In genomic region chr14:61459229-61459628, GRCh38 we compare ENCODE assay signal across 24 cellular contexts.
A peak's percentile ranks its signal among the peaks of the same experiment; 100 is the strongest.
DNase-seq lines count a peak whose midpoint lies in the region; ATAC-seq and TF ChIP-seq lines count a peak whose summit lies in the region.
"Had no signal": no experiment of that assay in that cellular context is flagged by ENCODE, and none has a peak within 500 bp of the region (broad histone marks: within the 10 kb centered on the region; RNA-seq: fewer than 3 reads in every experiment).

No MANE protein-coding gene starts in this region.

- peaks cover 33% of the 10 kb centered on the region for H3K4me1 ChIP-seq in CD4-positive, CD25-positive, alpha-beta regulatory T cell (ENCODE audit: control insufficient read depth, insufficient read depth, low read length, poor library complexity, severe bottlenecking)
- peaks cover 0 to 34% (median 5%) of the 10 kb centered on the region in 4 donors for H3K4me1 ChIP-seq in stomach
- no peaks in the 10 kb centered on the region for H3K4me1 ChIP-seq in smooth muscle cell (ENCODE audit: low read depth)
- H3K4me1 ChIP-seq: ascending aorta, pancreas, tibial nerve had no signal

- no peak overlapping the region for H3K9ac ChIP-seq in smooth muscle cell (ENCODE audit: low read depth)

- intact Hi-C loops in stomach (cut with DNase I; ENCODE audit: low total_unique reads): loop anchor here (5.0 kb wide), 1 partner anchor 378 kb away; no protein-coding TSS in a partner anchor

- H3K27ac ChIP-seq in CD4-positive, CD25-positive, alpha-beta regulatory T cell (ENCODE audit: insufficient read depth, low read length, poor library complexity, severe bottlenecking): no peak overlapping the region
- no peak overlapping the region for H3K27ac ChIP-seq in stomach
- no peak overlapping the region for H3K27ac ChIP-seq in smooth muscle cell (ENCODE audit: low read depth)
- H3K27ac ChIP-seq: 22Rv1, ascending aorta, pancreas, right atrium auricular region, RWPE1, SK-N-MC, tibial nerve, WERI-Rb-1 had no signal

- H3K4me2 ChIP-seq in smooth muscle cell: no peak overlapping the region

- POLR2A ChIA-PET in activated CD4-positive, alpha-beta memory T cell treated with anti-CD3 and anti-CD28 coated beads, Interleukin-2, amount 10 ng/mL, durations not matched to agents 7 days and 5 days (lab: Charles Lee): interaction anchor here (1.2 kb wide), 1 partner anchor 379 kb away, joined by 3 read pairs; no protein-coding TSS in a partner anchor

- CTCF ChIA-PET in activated CD4-positive, alpha-beta memory T cell treated with anti-CD3 and anti-CD28 coated beads, Interleukin-2, amount 10 ng/mL, durations not matched to agents 7 days and 5 days (lab: Charles Lee): interaction anchor here (2.3 kb wide), 1 partner anchor 65 kb away, joined by 8 read pairs; no protein-coding TSS in a partner anchor

- no peak for TF ChIP-seq POLR2A in stomach (IDR thresholded peaks at IDR 0.05)

- H3K4me3 ChIP-seq in CD4-positive, CD25-positive, alpha-beta regulatory T cell (ENCODE audit: low read depth, low read length): no peak overlapping the region
- no peak overlapping the region for H3K4me3 ChIP-seq in stomach
- H3K4me3 ChIP-seq in smooth muscle cell: no peak overlapping the region
- H3K4me3 ChIP-seq: ascending aorta, pancreas, right atrium auricular region, SK-N-MC, tibial nerve had no signal

- no peaks in the 10 kb centered on the region for H3K79me2 ChIP-seq in smooth muscle cell (ENCODE audit: low read depth)

- no peak for TF ChIP-seq CTCF in stomach (IDR thresholded peaks at IDR 0.05)
- TF ChIP-seq CTCF in smooth muscle cell (IDR thresholded peaks at IDR 0.05; ENCODE audit: borderline replicate concordance, insufficient read depth, poor library complexity, severe bottlenecking): no peak

- H3K9me3 Mint-ChIP-seq in T-helper 2 cell treated with Interferon-gamma antibody and Interleukin-4, amounts not matched to agents 5 μg/mL and 100 μg/mL, for 36 hours: peaks cover 3% of the 10 kb centered on the region
- H3K9me3 Mint-ChIP-seq in CD4-positive, CD25-positive, alpha-beta regulatory T cell: peaks cover 0 to 4% (median 1%) of the 10 kb centered on the region in 7 donors
- peaks cover 2% of the 10 kb centered on the region for H3K9me3 Mint-ChIP-seq in activated CD4-positive, alpha-beta memory T cell treated with anti-CD3 and anti-CD28 coated beads, Interleukin-2, amount 10 ng/mL, durations not matched to agents 7 days and 5 days
- no peaks in the 10 kb centered on the region for H3K9me3 Mint-ChIP-seq in effector memory CD8-positive, alpha-beta T cell

- H3K4me1 Mint-ChIP-seq in T-helper 2 cell treated with Interferon-gamma antibody and Interleukin-4, amounts not matched to agents 5 μg/mL and 100 μg/mL, for 36 hours (ENCODE audit: low read depth): peaks cover 47% of the 10 kb centered on the region
- peaks cover 26 to 86% (median 52%) of the 10 kb centered on the region in 4 donors for H3K4me1 Mint-ChIP-seq in CD4-positive, CD25-positive, alpha-beta regulatory T cell
- peaks cover 75% of the 10 kb centered on the region for H3K4me1 Mint-ChIP-seq in activated CD4-positive, alpha-beta memory T cell treated with anti-CD3 and anti-CD28 coated beads, Interleukin-2, amount 10 ng/mL, durations not matched to agents 7 days and 5 days
- peaks cover 48 to 76% of the 10 kb centered on the region in 2 donors for H3K4me1 Mint-ChIP-seq in effector memory CD8-positive, alpha-beta T cell (ENCODE audit: low read depth in 2 of 2)

- DNase-seq in T-helper 2 cell treated with Interferon-gamma antibody and Interleukin-4, amounts not matched to agents 5 μg/mL and 100 μg/mL, for 36 hours (ENCODE audit: low spot score): no peak
- no peak for DNase-seq in T-helper 2 cell
- no peak for DNase-seq in CD4-positive, CD25-positive, alpha-beta regulatory T cell
- no peak for DNase-seq in activated CD4-positive, alpha-beta memory T cell treated with anti-CD3 and anti-CD28 coated beads, Interleukin-2, amount 10 ng/mL, durations not matched to agents 7 days and 5 days
- no peak for DNase-seq in effector memory CD8-positive, alpha-beta T cell
- no peak for DNase-seq in stomach
- no peak for DNase-seq in smooth muscle cell (lab: John Stamatoyannopoulos, UW; ENCODE audit: unreplicated experiment)
- DNase-seq: dermis blood vessel endothelial cell; NCI-H1105 treated with DMSO at 0.1 percent for 48 hours; NCI-H446; NCI-H82; pancreas; stimulated activated CD4-positive, alpha-beta T cell treated with anti-CD3 and anti-CD28 coated beads, Interleukin-12 subunit alpha, Interleukin-12 subunit beta, amount 100 ng/mL, for 4 hours; stimulated activated CD4-positive, alpha-beta T cell treated with anti-CD3 and anti-CD28 coated beads, Interleukin-4, amount 100 ng/mL, for 24 hours; stimulated activated naive CD4-positive, alpha-beta T cell treated with Interleukin-2 at 50 U/mL for 16 hours; WERI-Rb-1 had no signal

- H4K20me1 ChIP-seq in smooth muscle cell (ENCODE audit: low read depth): no peaks in the 10 kb centered on the region

- H3K36me3 ChIP-seq in CD4-positive, CD25-positive, alpha-beta regulatory T cell (ENCODE audit: control insufficient read depth, insufficient read depth, low read length): peaks cover 88% of the 10 kb centered on the region
- H3K36me3 ChIP-seq in stomach (peaks cover 0 to 20% (median 17%) of the 10 kb centered on the region in 4 donors), smooth muscle cell (ENCODE audit: low read depth) (no peaks in the 10 kb centered on the region)
- H3K36me3 ChIP-seq: ascending aorta, pancreas, right atrium auricular region, WERI-Rb-1 had no signal

- H3K36me3 Mint-ChIP-seq in T-helper 2 cell treated with Interferon-gamma antibody and Interleukin-4, amounts not matched to agents 5 μg/mL and 100 μg/mL, for 36 hours (ENCODE audit: low read depth): peaks cover 81% of the 10 kb centered on the region
- H3K36me3 Mint-ChIP-seq in CD4-positive, CD25-positive, alpha-beta regulatory T cell: peaks cover 70% of the 10 kb centered on the region
- peaks cover 89% of the 10 kb centered on the region for H3K36me3 Mint-ChIP-seq in activated CD4-positive, alpha-beta memory T cell treated with anti-CD3 and anti-CD28 coated beads, Interleukin-2, amount 10 ng/mL, durations not matched to agents 7 days and 5 days (ENCODE audit: low read depth)
- H3K36me3 Mint-ChIP-seq in effector memory CD8-positive, alpha-beta T cell (ENCODE audit: insufficient read depth): peaks cover 91% of the 10 kb centered on the region

- peak overlapping the region; percentile 69 for H3K27ac Mint-ChIP-seq in T-helper 2 cell treated with Interferon-gamma antibody and Interleukin-4, amounts not matched to agents 5 μg/mL and 100 μg/mL, for 36 hours
- H3K27ac Mint-ChIP-seq in CD4-positive, CD25-positive, alpha-beta regulatory T cell: peak overlapping the region; percentile 84 to 91 (median 86)
- peak overlapping the region; percentile 27 for H3K27ac Mint-ChIP-seq in activated CD4-positive, alpha-beta memory T cell treated with anti-CD3 and anti-CD28 coated beads, Interleukin-2, amount 10 ng/mL, durations not matched to agents 7 days and 5 days
- peak overlapping the region; percentile 33 to 91 for H3K27ac Mint-ChIP-seq in effector memory CD8-positive, alpha-beta T cell

- no peak overlapping the region for H3K4me3 Mint-ChIP-seq in T-helper 2 cell treated with Interferon-gamma antibody and Interleukin-4, amounts not matched to agents 5 μg/mL and 100 μg/mL, for 36 hours
- no peak overlapping the region for H3K4me3 Mint-ChIP-seq in CD4-positive, CD25-positive, alpha-beta regulatory T cell
- H3K4me3 Mint-ChIP-seq in activated CD4-positive, alpha-beta memory T cell treated with anti-CD3 and anti-CD28 coated beads, Interleukin-2, amount 10 ng/mL, durations not matched to agents 7 days and 5 days: no peak overlapping the region
- H3K4me3 Mint-ChIP-seq in effector memory CD8-positive, alpha-beta T cell: no peak overlapping the region

- no peaks in the 10 kb centered on the region for H3K27me3 ChIP-seq in CD4-positive, CD25-positive, alpha-beta regulatory T cell (ENCODE audit: control insufficient read depth, insufficient read depth, low read length)
- H3K27me3 ChIP-seq in stomach: no peaks in the 10 kb centered on the region
- H3K27me3 ChIP-seq in smooth muscle cell (ENCODE audit: low read depth): no peaks in the 10 kb centered on the region
- H3K27me3 ChIP-seq: ascending aorta, pancreas, right atrium auricular region, tibial nerve had no signal

- H3K9me3 ChIP-seq in CD4-positive, CD25-positive, alpha-beta regulatory T cell (ENCODE audit: control insufficient read depth in 2 of 2, low read length in 2 of 2): no peaks in the 10 kb centered on the region
- H3K9me3 ChIP-seq in stomach (no peaks in the 10 kb centered on the region), smooth muscle cell (replicated peaks; ENCODE audit: low read depth) (no peaks in the 10 kb centered on the region)
- H3K9me3 ChIP-seq: ascending aorta, pancreas, tibial nerve had no signal

- ATAC-seq in CD4-positive, CD25-positive, alpha-beta regulatory T cell (ENCODE audit: low read depth in 2 of 2): no peak
- no peak for ATAC-seq in effector memory CD8-positive, alpha-beta T cell (replicated peaks)
- no peak for ATAC-seq in HG02938 (IDR thresholded peaks at IDR 0.05; ENCODE audit: unreplicated experiment)
- ATAC-seq: HCT116, pancreas had no signal

- H3F3A ChIP-seq in smooth muscle cell (ENCODE audit: low read depth): no peaks in the 10 kb centered on the region

- H2AFZ ChIP-seq in smooth muscle cell (ENCODE audit: low read depth): no peak overlapping the region

- WGBS in stomach, 5 donors: 69 to 82% (median 78%) methylated on average over 6 of the region's 6 CpGs
- WGBS in smooth muscle cell (ENCODE audit: low lambda C conversion rate): 97% methylated on average over 6 of the region's 6 CpGs

- TF ChIP-seq EP300 in stomach (IDR thresholded peaks at IDR 0.05): no peak

- H3K27me3 Mint-ChIP-seq in T-helper 2 cell treated with Interferon-gamma antibody and Interleukin-4, amounts not matched to agents 5 μg/mL and 100 μg/mL, for 36 hours (ENCODE audit: low read depth): no peaks in the 10 kb centered on the region
- H3K27me3 Mint-ChIP-seq in CD4-positive, CD25-positive, alpha-beta regulatory T cell: no peaks in the 10 kb centered on the region
- H3K27me3 Mint-ChIP-seq in activated CD4-positive, alpha-beta memory T cell treated with anti-CD3 and anti-CD28 coated beads, Interleukin-2, amount 10 ng/mL, durations not matched to agents 7 days and 5 days: no peaks in the 10 kb centered on the region
- H3K27me3 Mint-ChIP-seq in effector memory CD8-positive, alpha-beta T cell: no peaks in the 10 kb centered on the region

Comparison
In these comparisons a context has a peak if more than half of its experiments do, and no peak if none do; other contexts are left out.
1. H3K27ac Mint-ChIP-seq: peak in every context shown above with its lines; median percentile 86 in CD4-positive, CD25-positive, alpha-beta regulatory T cell; 69 in T-helper 2 cell treated with Interferon-gamma antibody and Interleukin-4, amounts not matched to agents 5 μg/mL and 100 μg/mL, for 36 hours; 62 in effector memory CD8-positive, alpha-beta T cell; 27 in activated CD4-positive, alpha-beta memory T cell treated with anti-CD3 and anti-CD28 coated beads, Interleukin-2, amount 10 ng/mL, durations not matched to agents 7 days and 5 days.